1 cellular context compared by ENCODE assay signal in genomic region chr5:113265190-113265589, GRCh38.
TF ChIP-seq lines count a peak whose summit lies in the region.

No MANE protein-coding gene starts in this region.

TF ChIP-seq in WTC11, 78 proteins besides CTCF, POLR2A, EP300 and RAD21:
- no peak for TF ChIP-seq SMAD3 (CRISPR knock-in tag; IDR thresholded peaks at IDR 0.05; ENCODE audit: borderline replicate concordance)
- TF ChIP-seq NR1H2 (CRISPR knock-in tag; IDR thresholded peaks at IDR 0.05): no peak
- TF ChIP-seq IRF1 (CRISPR knock-in tag; IDR thresholded peaks at IDR 0.05): no peak
- TF ChIP-seq ZBTB43 (CRISPR knock-in tag; IDR thresholded peaks at IDR 0.05): no peak
- TF ChIP-seq, protein P1, sequence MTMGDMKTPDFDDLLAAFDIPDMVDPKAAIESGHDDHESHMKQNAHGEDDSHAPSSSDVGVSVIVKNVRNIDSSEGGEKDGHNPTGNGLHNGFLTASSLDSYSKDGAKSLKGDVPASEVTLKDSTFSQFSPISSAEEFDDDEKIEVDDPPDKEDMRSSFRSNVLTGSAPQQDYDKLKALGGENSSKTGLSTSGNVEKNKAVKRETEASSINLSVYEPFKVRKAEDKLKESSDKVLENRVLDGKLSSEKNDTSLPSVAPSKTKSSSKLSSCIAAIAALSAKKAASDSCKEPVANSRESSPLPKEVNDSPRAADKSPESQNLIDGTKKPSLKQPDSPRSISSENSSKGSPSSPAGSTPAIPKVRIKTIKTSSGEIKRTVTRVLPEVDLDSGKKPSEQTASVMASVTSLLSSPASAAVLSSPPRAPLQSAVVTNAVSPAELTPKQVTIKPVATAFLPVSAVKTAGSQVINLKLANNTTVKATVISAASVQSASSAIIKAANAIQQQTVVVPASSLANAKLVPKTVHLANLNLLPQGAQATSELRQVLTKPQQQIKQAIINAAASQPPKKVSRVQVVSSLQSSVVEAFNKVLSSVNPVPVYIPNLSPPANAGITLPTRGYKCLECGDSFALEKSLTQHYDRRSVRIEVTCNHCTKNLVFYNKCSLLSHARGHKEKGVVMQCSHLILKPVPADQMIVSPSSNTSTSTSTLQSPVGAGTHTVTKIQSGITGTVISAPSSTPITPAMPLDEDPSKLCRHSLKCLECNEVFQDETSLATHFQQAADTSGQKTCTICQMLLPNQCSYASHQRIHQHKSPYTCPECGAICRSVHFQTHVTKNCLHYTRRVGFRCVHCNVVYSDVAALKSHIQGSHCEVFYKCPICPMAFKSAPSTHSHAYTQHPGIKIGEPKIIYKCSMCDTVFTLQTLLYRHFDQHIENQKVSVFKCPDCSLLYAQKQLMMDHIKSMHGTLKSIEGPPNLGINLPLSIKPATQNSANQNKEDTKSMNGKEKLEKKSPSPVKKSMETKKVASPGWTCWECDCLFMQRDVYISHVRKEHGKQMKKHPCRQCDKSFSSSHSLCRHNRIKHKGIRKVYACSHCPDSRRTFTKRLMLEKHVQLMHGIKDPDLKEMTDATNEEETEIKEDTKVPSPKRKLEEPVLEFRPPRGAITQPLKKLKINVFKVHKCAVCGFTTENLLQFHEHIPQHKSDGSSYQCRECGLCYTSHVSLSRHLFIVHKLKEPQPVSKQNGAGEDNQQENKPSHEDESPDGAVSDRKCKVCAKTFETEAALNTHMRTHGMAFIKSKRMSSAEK (CRISPR knock-in tag; IDR thresholded peaks at IDR 0.05; ENCODE audit: borderline replicate concordance): no peak
- TF ChIP-seq KAT7 (CRISPR knock-in tag; IDR thresholded peaks at IDR 0.05; ENCODE audit: borderline replicate concordance): no peak
- TF ChIP-seq, protein P2, sequence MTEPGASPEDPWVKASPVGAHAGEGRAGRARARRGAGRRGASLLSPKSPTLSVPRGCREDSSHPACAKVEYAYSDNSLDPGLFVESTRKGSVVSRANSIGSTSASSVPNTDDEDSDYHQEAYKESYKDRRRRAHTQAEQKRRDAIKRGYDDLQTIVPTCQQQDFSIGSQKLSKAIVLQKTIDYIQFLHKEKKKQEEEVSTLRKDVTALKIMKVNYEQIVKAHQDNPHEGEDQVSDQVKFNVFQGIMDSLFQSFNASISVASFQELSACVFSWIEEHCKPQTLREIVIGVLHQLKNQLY (CRISPR knock-in tag; IDR thresholded peaks at IDR 0.05): no peak
- TF ChIP-seq CREB1 (CRISPR knock-in tag; IDR thresholded peaks at IDR 0.05): no peak
- TF ChIP-seq, protein P3, sequence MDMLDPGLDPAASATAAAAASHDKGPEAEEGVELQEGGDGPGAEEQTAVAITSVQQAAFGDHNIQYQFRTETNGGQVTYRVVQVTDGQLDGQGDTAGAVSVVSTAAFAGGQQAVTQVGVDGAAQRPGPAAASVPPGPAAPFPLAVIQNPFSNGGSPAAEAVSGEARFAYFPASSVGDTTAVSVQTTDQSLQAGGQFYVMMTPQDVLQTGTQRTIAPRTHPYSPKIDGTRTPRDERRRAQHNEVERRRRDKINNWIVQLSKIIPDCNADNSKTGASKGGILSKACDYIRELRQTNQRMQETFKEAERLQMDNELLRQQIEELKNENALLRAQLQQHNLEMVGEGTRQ (CRISPR knock-in tag; IDR thresholded peaks at IDR 0.05): no peak
- TF ChIP-seq GABPB1 (CRISPR knock-in tag; IDR thresholded peaks at IDR 0.05): no peak
- TF ChIP-seq NR2C2 (CRISPR knock-in tag; IDR thresholded peaks at IDR 0.05): no peak
- no peak for TF ChIP-seq AFF4 (CRISPR knock-in tag; IDR thresholded peaks at IDR 0.05; ENCODE audit: borderline replicate concordance)
- TF ChIP-seq, protein P4, sequence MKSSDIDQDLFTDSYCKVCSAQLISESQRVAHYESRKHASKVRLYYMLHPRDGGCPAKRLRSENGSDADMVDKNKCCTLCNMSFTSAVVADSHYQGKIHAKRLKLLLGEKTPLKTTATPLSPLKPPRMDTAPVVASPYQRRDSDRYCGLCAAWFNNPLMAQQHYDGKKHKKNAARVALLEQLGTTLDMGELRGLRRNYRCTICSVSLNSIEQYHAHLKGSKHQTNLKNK (CRISPR knock-in tag; IDR thresholded peaks at IDR 0.05): no peak
